8 cellular contexts compared by ENCODE assay signal in the genomic region with DNA sequence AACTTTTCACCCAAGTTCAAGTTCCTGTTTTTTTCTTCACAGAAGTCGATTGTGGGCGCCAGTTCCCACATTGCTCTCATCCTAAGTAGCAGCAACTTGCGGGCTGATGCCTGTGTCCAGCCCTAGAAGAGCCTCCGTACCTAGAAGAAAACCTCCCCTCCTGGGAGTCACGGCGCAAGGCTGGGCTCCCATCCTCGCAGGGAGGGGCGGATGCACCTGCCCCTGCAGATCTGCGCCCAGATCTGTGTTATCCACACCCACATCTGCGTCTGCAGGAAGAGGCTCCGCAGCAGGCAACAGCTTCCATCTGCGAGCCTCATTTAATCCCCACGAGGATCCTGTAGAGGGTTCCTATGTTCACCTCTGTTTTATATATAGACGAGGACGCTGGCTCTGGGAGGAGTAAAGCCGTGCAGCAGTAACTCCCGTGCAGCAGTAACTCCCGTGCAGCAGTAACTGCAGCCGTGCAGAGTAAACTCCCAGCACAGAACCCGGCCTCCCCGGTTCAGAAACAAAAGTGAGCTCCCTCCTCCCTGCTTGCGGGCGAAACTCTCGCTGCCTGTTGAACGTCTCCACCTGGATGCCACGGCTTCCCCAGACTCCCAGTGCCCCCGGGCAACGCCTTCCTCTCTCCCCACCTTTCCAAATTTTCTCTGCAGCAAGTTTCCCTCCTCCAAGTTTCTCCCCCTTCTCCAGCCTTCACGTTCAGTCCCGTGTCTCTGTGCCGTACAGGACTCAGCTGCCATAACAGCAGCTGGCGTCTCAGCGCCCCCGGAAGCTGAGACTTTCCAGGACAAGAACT.
DNase-seq lines count a peak whose midpoint lies in the region; ATAC-seq and TF ChIP-seq lines count a peak whose summit lies in the region.

No MANE protein-coding gene starts in this region.

- peak overlapping the region; percentile 14 for H3K27ac Mint-ChIP-seq in activated naive CD8-positive, alpha-beta T cell treated with anti-CD3 and anti-CD28 coated beads, Interleukin-2, amount 50 U/mL, for 24 hours

- ATAC-seq in RWPE2 (ENCODE audit: low read depth) = peak; percentile 53
- peak; percentile 53 for ATAC-seq in activated naive CD8-positive, alpha-beta T cell treated with anti-CD3 and anti-CD28 coated beads, Interleukin-2, amount 50 U/mL, for 24 hours
- ATAC-seq in HG03196 (IDR thresholded peaks at IDR 0.05; ENCODE audit: unreplicated experiment) = no peak

- no peaks in the 10 kb centered on the region for H3K36me3 ChIP-seq in RWPE2 (ENCODE audit: low read depth)
- H3K36me3 ChIP-seq in mucosa of stomach (ENCODE audit: control insufficient read depth, insufficient read depth, low read length) = no peaks in the 10 kb centered on the region

- no peak for TF ChIP-seq CTCF in RWPE2 (IDR thresholded peaks at IDR 0.05; ENCODE audit: poor library complexity, severe bottlenecking)

- peaks cover 40% of the 10 kb centered on the region for H3K4me1 Mint-ChIP-seq in activated naive CD8-positive, alpha-beta T cell treated with anti-CD3 and anti-CD28 coated beads, Interleukin-2, amount 50 U/mL, for 24 hours

- H3K9ac ChIP-seq in mucosa of stomach (ENCODE audit: low read length) = peak overlapping the region; percentile 11

- H3K27ac ChIP-seq in RWPE2 (ENCODE audit: poor library complexity, severe bottlenecking) = no peak overlapping the region

- H3K27me3 Mint-ChIP-seq in activated naive CD8-positive, alpha-beta T cell treated with anti-CD3 and anti-CD28 coated beads, Interleukin-2, amount 50 U/mL, for 24 hours = peaks cover 5% of the 10 kb centered on the region

- DNase-seq in GM19238 (ENCODE audit: insufficient read length, low spot score) (peak; percentile 50), RWPE2 (ENCODE audit: low spot score) (no peak), NCI-H128 (lab: John Stamatoyannopoulos, UW; ENCODE audit: unreplicated experiment) (no peak), amniotic stem cell (lab: John Stamatoyannopoulos, UW) (no peak), NK-92 (lab: John Stamatoyannopoulos, UW; ENCODE audit: unreplicated experiment) (no peak)
- no peak for DNase-seq in activated naive CD8-positive, alpha-beta T cell treated with anti-CD3 and anti-CD28 coated beads, Interleukin-2, amount 50 U/mL, for 24 hours

- H3K9me3 Mint-ChIP-seq in activated naive CD8-positive, alpha-beta T cell treated with anti-CD3 and anti-CD28 coated beads, Interleukin-2, amount 50 U/mL, for 24 hours = no peaks in the 10 kb centered on the region

- H3K4me3 Mint-ChIP-seq in activated naive CD8-positive, alpha-beta T cell treated with anti-CD3 and anti-CD28 coated beads, Interleukin-2, amount 50 U/mL, for 24 hours = peak overlapping the region; percentile 81

- H3K9me3 ChIP-seq in RWPE2 (ENCODE audit: severe bottlenecking) = no peaks in the 10 kb centered on the region
- H3K9me3 ChIP-seq in mucosa of stomach (ENCODE audit: control insufficient read depth, low read length) = no peaks in the 10 kb centered on the region

- H3K4me1 ChIP-seq in RWPE2 (ENCODE audit: insufficient read depth, poor library complexity, severe bottlenecking) (no peaks in the 10 kb centered on the region), mucosa of stomach (ENCODE audit: control insufficient read depth, insufficient read depth, low read length) (peaks cover 7% of the 10 kb centered on the region)

- H3K4me3 ChIP-seq in RWPE2 (ENCODE audit: severe bottlenecking) (no peak overlapping the region), mucosa of stomach (ENCODE audit: low read length) (no peak overlapping the region)

- H3K36me3 Mint-ChIP-seq in activated naive CD8-positive, alpha-beta T cell treated with anti-CD3 and anti-CD28 coated beads, Interleukin-2, amount 50 U/mL, for 24 hours (ENCODE audit: low read depth) = no peaks in the 10 kb centered on the region

- H3K27me3 ChIP-seq in RWPE2 (ENCODE audit: insufficient read depth, poor library complexity, severe bottlenecking) (peaks cover 41% of the 10 kb centered on the region), mucosa of stomach (ENCODE audit: control insufficient read depth, insufficient read depth, low read length) (peaks cover 10% of the 10 kb centered on the region)
